22 cellular contexts compared by ENCODE assay signal in the genomic region with DNA sequence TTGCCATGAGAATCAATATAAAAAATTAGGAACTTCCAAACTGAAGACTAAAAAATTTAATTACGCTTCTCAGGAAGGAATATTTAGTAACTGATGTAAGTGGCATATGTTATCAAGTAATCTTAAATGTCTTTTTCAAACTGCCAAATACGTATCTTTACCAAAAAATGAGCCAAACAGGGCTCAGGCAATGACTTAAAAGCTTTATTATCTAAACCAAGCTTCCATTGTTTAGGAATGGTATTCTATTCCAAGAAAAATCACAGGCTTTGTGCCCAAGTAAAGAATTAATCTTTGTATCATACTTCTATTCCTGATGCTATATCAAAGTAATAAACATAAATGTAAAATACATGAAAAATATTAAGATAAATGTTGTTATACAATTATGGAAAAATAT.
DNase-seq lines count a peak whose midpoint lies in the region; ATAC-seq, FAIRE-seq and TF ChIP-seq lines count a peak whose summit lies in the region.
"Had no signal": no experiment of that assay in that cellular context is flagged by ENCODE, and none has a peak within 500 bp of the region (broad histone marks: within the 10 kb centered on the region; RNA-seq: fewer than 3 reads in every experiment).

No MANE protein-coding gene starts in this region.

- H3K9ac ChIP-seq in HepG2 (ENCODE audit: insufficient read depth, low read depth, low read length) = no peak overlapping the region
- no peak overlapping the region for H3K9ac ChIP-seq in SK-N-SH
- H3K9ac ChIP-seq in subcutaneous abdominal adipose tissue (ENCODE audit: low read length in 5 of 5) = no peak overlapping the region

- H4K20me1 ChIP-seq in HepG2 (ENCODE audit: insufficient read depth, low read length) = no peaks in the 10 kb centered on the region
- no peaks in the 10 kb centered on the region for H4K20me1 ChIP-seq in SK-N-SH (ENCODE audit: insufficient read depth)

- CTCF ChIA-PET in HepG2 (lab: Yijun Ruan, JAX; ENCODE audit: low intra/inter-chr PET ratio, low total read pairs) = interaction anchor here (1.4 kb wide), 1 partner anchor 18 kb away, joined by 7 read pairs; no protein-coding TSS in a partner anchor
- CTCF ChIA-PET in SK-N-SH (lab: Yijun Ruan, JAX) = interaction anchor here (1.2 to 3.0 kb wide), 4 partner anchors 10 to 133 kb away, joined by 3 to 12 read pairs (median 4); no protein-coding TSS in a partner anchor

- POLR2A ChIA-PET in HepG2 (lab: Yijun Ruan, JAX) (interaction anchor here (1.0 to 1.4 kb wide), 3 partner anchors 10 to 186 kb away, joined by 4 to 8 read pairs (median 5); no protein-coding TSS in a partner anchor), SK-N-SH (lab: Yijun Ruan, JAX) (no interaction called here)

- TF ChIP-seq CTCF in HepG2 (CRISPR knock-in tag; IDR thresholded peaks at IDR 0.05) = no peak
- TF ChIP-seq CTCF in right lobe of liver (IDR thresholded peaks at IDR 0.05) = no peak
- TF ChIP-seq CTCF in SK-N-SH (IDR thresholded peaks at IDR 0.05) = no peak
- no peak for TF ChIP-seq CTCF in fibroblast of the aortic adventitia (IDR thresholded peaks at IDR 0.05; ENCODE audit: insufficient read depth, low read length)

- TF ChIP-seq POLR2A in HepG2 (IDR thresholded peaks at IDR 0.05; ENCODE audit: insufficient read depth in 1 of 2, low read depth in 2 of 2, low read length in 2 of 2) (no peak), right lobe of liver (IDR thresholded peaks at IDR 0.05) (no peak)

- no peaks in the 10 kb centered on the region for H3K9me2 ChIP-seq in SK-N-SH

- H3K4me3 ChIP-seq in HepG2 (replicated peaks in 1 of 3; ENCODE audit: insufficient read depth in 1 of 3, low read depth in 2 of 3, low read length in 3 of 3) (peak overlapping the region in 2 of 3 experiments; percentile 5 to 14; a peak in 2 of 6 replicates), right lobe of liver (no peak overlapping the region), SK-N-SH (ENCODE audit: low read depth in 2 of 2, low read length in 1 of 2) (no peak overlapping the region), fibroblast of the aortic adventitia (ENCODE audit: low read depth, low read length) (no peak overlapping the region), subcutaneous abdominal adipose tissue (ENCODE audit: low read depth in 1 of 5, low read length in 5 of 5) (no peak overlapping the region)
- H3K4me3 ChIP-seq: GM12878, GM23338 had no signal

- no peaks in the 10 kb centered on the region for H3K27me3 ChIP-seq in HepG2 (ENCODE audit: control insufficient read depth in 1 of 2, insufficient read depth in 2 of 2, low read length in 2 of 2)
- H3K27me3 ChIP-seq in right lobe of liver = no peaks in the 10 kb centered on the region
- H3K27me3 ChIP-seq in SK-N-SH (ENCODE audit: insufficient read depth) = no peaks in the 10 kb centered on the region
- H3K27me3 ChIP-seq in subcutaneous abdominal adipose tissue (ENCODE audit: control insufficient read depth in 5 of 5, insufficient read depth in 4 of 5, low read length in 5 of 5) = no peaks in the 10 kb centered on the region

- H3K27ac ChIP-seq in HepG2 (ENCODE audit: extremely low read length, insufficient read depth, low read length) (peak overlapping the region; percentile 37), right lobe of liver (no peak overlapping the region), SK-N-SH (ENCODE audit: low read depth in 2 of 2, low read length in 1 of 2) (peak overlapping the region; percentile 64 to 85; a peak in 2 of 4 replicates), subcutaneous abdominal adipose tissue (ENCODE audit: low read depth, low read length) (peak overlapping the region; percentile 19)
- H3K27ac ChIP-seq: C4-2B had no signal

- H3K4me2 ChIP-seq in HepG2 (ENCODE audit: low read depth, low read length) (peak overlapping the region; percentile 56), SK-N-SH (no peak overlapping the region)
- H3K4me2 ChIP-seq: GM23338 had no signal

- 91% methylated on average over 2 of the region's 2 CpGs for WGBS in HepG2 (ENCODE audit: low lambda C conversion rate)
- WGBS in right lobe of liver (ENCODE audit: insufficient coverage, low coverage, low lambda C conversion rate, missing lambda C conversion rate) = 98% methylated on average over 2 of the region's 2 CpGs
- WGBS in SK-N-SH (ENCODE audit: low lambda C conversion rate) = 74% methylated on average over 2 of the region's 2 CpGs

- no peak for ATAC-seq in HepG2
- ATAC-seq in right lobe of liver = no peak
- ATAC-seq: CD8-positive, alpha-beta T cell; GM12878; GM23338; HCT116 had no signal

- in situ Hi-C loops in HepG2 (cut with HindIII; ENCODE audit: extremely low pct_ligation_motif_present, low pct_unique_long_range_greater_than_20kb) = no loop called here

- no peak for TF ChIP-seq EP300 in HepG2 (IDR thresholded peaks at IDR 0.05; ENCODE audit: low read depth in 2 of 2, low read length in 2 of 2)
- TF ChIP-seq EP300 in HepG2 (CRISPR knock-in tag; IDR thresholded peaks at IDR 0.05; ENCODE audit: borderline replicate concordance) = no peak
- TF ChIP-seq EP300 in SK-N-SH (IDR thresholded peaks at IDR 0.05; ENCODE audit: borderline replicate concordance in 1 of 2, low read depth in 1 of 2, low read length in 1 of 2) = no peak

- DNase-seq in HepG2 (ENCODE audit: low spot score) (no peak), right lobe of liver (no peak), SK-N-SH (no peak), fibroblast of the aortic adventitia (ENCODE audit: low read depth) (peak; percentile 64), posterior vena cava (ENCODE audit: low spot score) (no peak), NCI-H2196 (lab: John Stamatoyannopoulos, UW; ENCODE audit: unreplicated experiment) (no peak), C1 segment of cervical spinal cord (lab: John Stamatoyannopoulos, UW) (no peak)
- DNase-seq: 8988T; CD4-positive, CD25-positive, alpha-beta regulatory T cell; CD8-positive, alpha-beta T cell; DMS 273 treated with DMSO at 0.1 percent for 48 hours; DMS79; EL; GDM1; H9 had no signal

- H3K9me3 ChIP-seq in HepG2 (ENCODE audit: low read length) (no peaks in the 10 kb centered on the region), right lobe of liver (no peaks in the 10 kb centered on the region), SK-N-SH (no peaks in the 10 kb centered on the region), subcutaneous abdominal adipose tissue (ENCODE audit: control insufficient read depth in 5 of 5, low read length in 5 of 5) (no peaks in the 10 kb centered on the region)

- peaks cover 5% of the 10 kb centered on the region for H3K79me2 ChIP-seq in HepG2 (ENCODE audit: insufficient read depth, low read length)
- H3K79me2 ChIP-seq in SK-N-SH (ENCODE audit: insufficient read depth) = no peaks in the 10 kb centered on the region

- no peak for FAIRE-seq in HepG2 (lab: Jason Lieb, UNC)
- FAIRE-seq: D721Med, GM12878, GM19239 had no signal

- H2AFZ ChIP-seq in HepG2 (ENCODE audit: low read length) (no peak overlapping the region), SK-N-SH (ENCODE audit: low read depth) (no peak overlapping the region)
- H2AFZ ChIP-seq: GM23338 had no signal

- peaks cover 72% of the 10 kb centered on the region for H3K4me1 ChIP-seq in HepG2 (ENCODE audit: insufficient read depth, low read length)
- peaks cover 0 to 2% (median 0%) of the 10 kb centered on the region in 4 donors for H3K4me1 ChIP-seq in right lobe of liver
- H3K4me1 ChIP-seq in SK-N-SH (ENCODE audit: control insufficient read depth in 1 of 2, insufficient read depth in 2 of 2, low read depth in 1 of 2, low read length in 1 of 2) = peaks cover 3 to 28% of the 10 kb centered on the region in 2 experiments; a peak in 3 of 4 replicates
- peaks cover 0 to 8% (median 0%) of the 10 kb centered on the region in 5 donors for H3K4me1 ChIP-seq in subcutaneous abdominal adipose tissue (ENCODE audit: control insufficient read depth in 5 of 5, insufficient read depth in 5 of 5, low read length in 5 of 5)

- intact Hi-C loops in HepG2 (cut with micrococcal nuclease; ENCODE audit: unreplicated experiment) (loop anchor here (1.0 to 5.0 kb wide), 2 partner anchors 18 to 91 kb away; no protein-coding TSS in a partner anchor), right lobe of liver (cut with DNase I) (no loop called here), posterior vena cava (cut with DNase I) (no loop called here)

- peaks cover 7% of the 10 kb centered on the region for H3F3A ChIP-seq in SK-N-SH (replicated peaks; ENCODE audit: insufficient read depth)

- TF ChIP-seq RAD21 in HepG2 (CRISPR knock-in tag; IDR thresholded peaks at IDR 0.05) = no peak
- TF ChIP-seq RAD21 in SK-N-SH (IDR thresholded peaks at IDR 0.05; ENCODE audit: low read length) = no peak

- H3K36me3 ChIP-seq in HepG2 (replicated peaks in 1 of 2; ENCODE audit: control insufficient read depth in 1 of 2, insufficient read depth in 2 of 2, low read length in 2 of 2) = peaks cover 15 to 47% of the 10 kb centered on the region in 2 experiments
- H3K36me3 ChIP-seq in right lobe of liver = peaks cover 0 to 61% (median 22%) of the 10 kb centered on the region in 4 donors
- peaks cover 0 to 21% of the 10 kb centered on the region in 2 experiments for H3K36me3 ChIP-seq in SK-N-SH (replicated peaks in 1 of 2; ENCODE audit: control insufficient read depth in 1 of 2, insufficient read depth in 2 of 2, low read length in 1 of 2)
- H3K36me3 ChIP-seq in subcutaneous abdominal adipose tissue (ENCODE audit: control insufficient read depth in 5 of 5, insufficient read depth in 5 of 5, low read length in 5 of 5) = peaks cover 41 to 61% (median 56%) of the 10 kb centered on the region in 5 donors

- no TSS peak for BruUV-seq in HepG2 (replicated peaks; lab: Mats Ljungman, UMichigan)

TF ChIP-seq in HepG2, 621 proteins besides CTCF, POLR2A, EP300 and RAD21:
- TF ChIP-seq CHD4 (IDR thresholded peaks at IDR 0.05; ENCODE audit: borderline replicate concordance, low read length) = 0 out of 2 replicates have a peak, but pooled peaks have one; percentile 13
- no peak for TF ChIP-seq CENPX (CRISPR knock-in tag; IDR thresholded peaks at IDR 0.05)
TF ChIP-seq in HepG2: peak in this region for 1.

TF ChIP-seq in SK-N-SH, 30 proteins besides CTCF, POLR2A, EP300 and RAD21:
- TF ChIP-seq GABPA (IDR thresholded peaks at IDR 0.05; ENCODE audit: low read depth) (no peak), TCF12 (IDR thresholded peaks at IDR 0.05) (no peak), EZH2phosphoT487 (IDR thresholded peaks at IDR 0.05; ENCODE audit: borderline replicate concordance, low read depth) (no peak), RFX5 (IDR thresholded peaks at IDR 0.05; ENCODE audit: low read length) (no peak), SMC3 (IDR thresholded peaks at IDR 0.05; ENCODE audit: low read depth, low read length) (no peak), TAF1 (IDR thresholded peaks at IDR 0.05; ENCODE audit: borderline replicate concordance, low read depth, low read length) (no peak), MEF2A (IDR thresholded peaks at IDR 0.05; ENCODE audit: borderline replicate concordance, low read depth) (no peak), GATA2 (CRISPR knock-in tag; IDR thresholded peaks at IDR 0.05) (no peak), CHD2 (IDR thresholded peaks at IDR 0.05; ENCODE audit: low read length, partially characterized antibody) (no peak), FOXM1 (IDR thresholded peaks at IDR 0.05; ENCODE audit: low read depth) (no peak)

Comparison
In these comparisons a context has a peak if more than half of its experiments do, and no peak if none do; other contexts are left out.
1. H3K27ac ChIP-seq: peak in HepG2 (single experiment), SK-N-SH (2 of 2) and subcutaneous abdominal adipose tissue (single experiment); none in right lobe of liver (0 of 3).
2. H3K4me3 ChIP-seq: peak in HepG2 (2 of 3); none in right lobe of liver (0 of 3), SK-N-SH (0 of 2), fibroblast of the aortic adventitia (single experiment) and subcutaneous abdominal adipose tissue (0 of 5).